Comparison of ENCODE assay signal across 16 cellular contexts in genomic region chr20:51389543-51389924, GRCh38.
DNase-seq lines count a peak whose midpoint lies in the region; ATAC-seq and TF ChIP-seq lines count a peak whose summit lies in the region.
"Had no signal": no experiment of that assay in that cellular context is flagged by ENCODE, and none has a peak within 500 bp of the region (broad histone marks: within the 10 kb centered on the region; RNA-seq: fewer than 3 reads in every experiment).

No MANE protein-coding gene starts in this region.

- no peak overlapping the region for H3K4me3 ChIP-seq in CD4-positive, alpha-beta memory T cell (ENCODE audit: low read length in 2 of 2)
- no peak overlapping the region for H3K4me3 ChIP-seq in trophoblast cell (ENCODE audit: low read depth, low read length)
- H3K4me3 ChIP-seq in adrenal gland, result no peak overlapping the region
- H3K4me3 ChIP-seq in WERI-Rb-1 (ENCODE audit: low read depth, low read length), result no peak overlapping the region
- H3K4me3 ChIP-seq: tibial artery had no signal

- H2BK12ac ChIP-seq in trophoblast cell (ENCODE audit: low read length), result peak overlapping the region; percentile 54

- peaks cover 0 to 2% (median 0%) of the 10 kb centered on the region in 8 donors for H3K9me3 Mint-ChIP-seq in CD4-positive, alpha-beta memory T cell
- no peaks in the 10 kb centered on the region for H3K9me3 Mint-ChIP-seq in IgD-negative memory B cell
- no peaks in the 10 kb centered on the region for H3K9me3 Mint-ChIP-seq in activated T-helper 2 cell treated with anti-CD3 and anti-CD28 coated beads, Interferon-gamma antibody, Interleukin-2, Interleukin-4, amounts not matched to agents 10 μg/mL and 5 μg/mL and 100 μg/mL, durations not matched to agents 14 hours and 24 hours and 36 hours
- H3K9me3 Mint-ChIP-seq: dendritic cell treated with granulocyte-macrophage colony-stimulating factor and Interleukin-4, amounts not matched to agents 40 ng/mL and 50 ng/mL, for 4 days; mesothelial cell of epicardium had no signal

- intact Hi-C loops in CD4-positive, alpha-beta memory T cell (cut with micrococcal nuclease), result loop anchor here (5.0 kb wide), 1 partner anchor 33 kb away; no protein-coding TSS in a partner anchor
- intact Hi-C loops in activated T-helper 2 cell treated with anti-CD3 and anti-CD28 coated beads, Interferon-gamma antibody, Interleukin-2, Interleukin-4, amounts not matched to agents 10 μg/mL and 5 μg/mL and 100 μg/mL, durations not matched to agents 14 hours and 24 hours and 36 hours (cut with micrococcal nuclease), result loop anchor here (5.0 kb wide), 1 partner anchor 33 kb away; no protein-coding TSS in a partner anchor
- intact Hi-C loops in adrenal gland (cut with DNase I), result loop anchor here in 1 of 2 donors (10.0 kb wide), 1 partner anchor 75 kb away; no protein-coding TSS in a partner anchor

- WGBS in trophoblast cell (ENCODE audit: extremely low coverage, insufficient coverage, insufficient read length), result no CpG with 5 or more reads among the region's 5 CpGs
- WGBS in adrenal gland, 4 donors, result 64 to 78% (median 71%) methylated on average over 4 to 5 of the region's 5 CpGs

- H3K4me1 ChIP-seq in CD4-positive, alpha-beta memory T cell (ENCODE audit: insufficient read depth, low read length), result peaks cover 62% of the 10 kb centered on the region
- H3K4me1 ChIP-seq in trophoblast cell (ENCODE audit: control insufficient read depth in 1 of 2, insufficient read depth in 2 of 2, low read length in 2 of 2), result no peaks in the 10 kb centered on the region
- H3K4me1 ChIP-seq in adrenal gland (replicated peaks in 1 of 2), result no peaks in the 10 kb centered on the region

- no peak overlapping the region for H2BK5ac ChIP-seq in trophoblast cell (ENCODE audit: low read depth, low read length, poor library complexity)

- peak overlapping the region; percentile 30 for H2BK120ac ChIP-seq in trophoblast cell (ENCODE audit: insufficient read depth, low read length, poor library complexity)

- H3K79me1 ChIP-seq in trophoblast cell (ENCODE audit: low read length), result peaks cover 6% of the 10 kb centered on the region

- H2AFZ ChIP-seq in trophoblast cell (ENCODE audit: insufficient read depth, low read length, poor library complexity), result no peak overlapping the region

- no peak overlapping the region for H4K12ac ChIP-seq in trophoblast cell (ENCODE audit: low read depth, low read length)

- no peaks in the 10 kb centered on the region for H3K9me3 ChIP-seq in CD4-positive, alpha-beta memory T cell (ENCODE audit: control insufficient read depth in 1 of 2, low read length in 2 of 2)
- H3K9me3 ChIP-seq in trophoblast cell (ENCODE audit: insufficient read depth, low read depth, low read length), result no peaks in the 10 kb centered on the region
- H3K9me3 ChIP-seq in adrenal gland (replicated peaks in 1 of 3), result no peaks in the 10 kb centered on the region
- H3K9me3 ChIP-seq in WERI-Rb-1 (ENCODE audit: severe bottlenecking), result no peaks in the 10 kb centered on the region
- H3K9me3 ChIP-seq: tibial artery had no signal

- no peak for DNase-seq in CD4-positive, alpha-beta memory T cell
- no peak for DNase-seq in activated T-helper 2 cell treated with anti-CD3 and anti-CD28 coated beads, Interferon-gamma antibody, Interleukin-2, Interleukin-4, amounts not matched to agents 10 μg/mL and 5 μg/mL and 100 μg/mL, durations not matched to agents 14 hours and 24 hours and 36 hours (ENCODE audit: low spot score)
- DNase-seq in trophoblast cell (no peak), substantia nigra (lab: John Stamatoyannopoulos, UW) (no peak), adrenal gland (no peak), WERI-Rb-1 (no peak)
- DNase-seq: activated gamma-delta T cell treated with Interleukin-2 at 50 U/mL for 16 hours; AML-193; NCI-H446 treated with DMSO at 0.1 percent for 48 hours; stimulated activated CD4-positive, alpha-beta T cell treated with anti-CD3 and anti-CD28 coated beads, Interleukin-4, amount 100 ng/mL, for 4 hours; SW 1271; tibial artery had no signal

- no peak for TF ChIP-seq POLR2A in adrenal gland (IDR thresholded peaks at IDR 0.05)

- no peak overlapping the region for H3K9ac ChIP-seq in trophoblast cell (ENCODE audit: low read length)

- no peak for TF ChIP-seq CTCF in adrenal gland (IDR thresholded peaks at IDR 0.05)
- TF ChIP-seq CTCF in WERI-Rb-1 (IDR thresholded peaks at IDR 0.05; ENCODE audit: low read depth, low read length), result no peak

- no peaks in the 10 kb centered on the region for H3K27me3 Mint-ChIP-seq in CD4-positive, alpha-beta memory T cell
- H3K27me3 Mint-ChIP-seq in IgD-negative memory B cell, result no peaks in the 10 kb centered on the region
- no peaks in the 10 kb centered on the region for H3K27me3 Mint-ChIP-seq in activated T-helper 2 cell treated with anti-CD3 and anti-CD28 coated beads, Interferon-gamma antibody, Interleukin-2, Interleukin-4, amounts not matched to agents 10 μg/mL and 5 μg/mL and 100 μg/mL, durations not matched to agents 14 hours and 24 hours and 36 hours (ENCODE audit: low read depth)

- peak overlapping the region in 6 of 7 donors; percentile 17 to 92 (median 79) for H3K27ac Mint-ChIP-seq in CD4-positive, alpha-beta memory T cell
- peak overlapping the region in 2 of 3 donors; percentile 39 to 44 for H3K27ac Mint-ChIP-seq in IgD-negative memory B cell
- H3K27ac Mint-ChIP-seq in activated T-helper 2 cell treated with anti-CD3 and anti-CD28 coated beads, Interferon-gamma antibody, Interleukin-2, Interleukin-4, amounts not matched to agents 10 μg/mL and 5 μg/mL and 100 μg/mL, durations not matched to agents 14 hours and 24 hours and 36 hours, result peak overlapping the region; percentile 44
- H3K27ac Mint-ChIP-seq: dendritic cell treated with granulocyte-macrophage colony-stimulating factor and Interleukin-4, amounts not matched to agents 40 ng/mL and 50 ng/mL, for 4 days; mesothelial cell of epicardium had no signal

- H3K4ac ChIP-seq in trophoblast cell (ENCODE audit: low read depth, low read length), result no peak overlapping the region

- peaks cover 32 to 73% (median 56%) of the 10 kb centered on the region in 4 donors for H3K4me1 Mint-ChIP-seq in CD4-positive, alpha-beta memory T cell
- peaks cover 17 to 28% (median 19%) of the 10 kb centered on the region in 3 donors for H3K4me1 Mint-ChIP-seq in IgD-negative memory B cell
- H3K4me1 Mint-ChIP-seq in activated T-helper 2 cell treated with anti-CD3 and anti-CD28 coated beads, Interferon-gamma antibody, Interleukin-2, Interleukin-4, amounts not matched to agents 10 μg/mL and 5 μg/mL and 100 μg/mL, durations not matched to agents 14 hours and 24 hours and 36 hours (ENCODE audit: low read depth), result peaks cover 59% of the 10 kb centered on the region

- peak overlapping the region; percentile 59 for H4K91ac ChIP-seq in trophoblast cell (ENCODE audit: low read depth, low read length)

- no peaks in the 10 kb centered on the region for H3K27me3 ChIP-seq in CD4-positive, alpha-beta memory T cell (ENCODE audit: insufficient read depth, low read length)
- no peaks in the 10 kb centered on the region for H3K27me3 ChIP-seq in trophoblast cell (ENCODE audit: insufficient read depth, low read length)
- H3K27me3 ChIP-seq in adrenal gland, result no peaks in the 10 kb centered on the region
- peaks cover 98% of the 10 kb centered on the region for H3K27me3 ChIP-seq in WERI-Rb-1 (ENCODE audit: insufficient read depth, low read depth, severe bottlenecking)
- H3K27me3 ChIP-seq: tibial artery had no signal

- no peak overlapping the region for H3K4me2 ChIP-seq in trophoblast cell (ENCODE audit: low read length)

- peaks cover 37 to 64% of the 10 kb centered on the region in 2 donors for H3K36me3 Mint-ChIP-seq in CD4-positive, alpha-beta memory T cell
- H3K36me3 Mint-ChIP-seq in IgD-negative memory B cell, result peaks cover 3% of the 10 kb centered on the region
- peaks cover 78% of the 10 kb centered on the region for H3K36me3 Mint-ChIP-seq in activated T-helper 2 cell treated with anti-CD3 and anti-CD28 coated beads, Interferon-gamma antibody, Interleukin-2, Interleukin-4, amounts not matched to agents 10 μg/mL and 5 μg/mL and 100 μg/mL, durations not matched to agents 14 hours and 24 hours and 36 hours (ENCODE audit: low read depth)

- CTCF ChIA-PET in CD4-positive, alpha-beta memory T cell (lab: Charles Lee; ENCODE audit: partially characterized antibody), result interaction anchor here (0.9 to 3.8 kb wide), 8 partner anchors 9 to 234 kb away, joined by 3 to 31 read pairs (median 4); no protein-coding TSS in a partner anchor

- POLR2A ChIA-PET in CD4-positive, alpha-beta memory T cell (lab: Charles Lee; ENCODE audit: partially characterized antibody), result interaction anchor here (0.7 to 5.6 kb wide), 3 partner anchors 11 to 152 kb away, joined by 3 to 43 read pairs (median 4); no protein-coding TSS in a partner anchor

- no peak overlapping the region for H4K8ac ChIP-seq in trophoblast cell (ENCODE audit: low read depth, low read length)

- no peaks in the 10 kb centered on the region for H3K79me2 ChIP-seq in trophoblast cell (ENCODE audit: control insufficient read depth, insufficient read depth, low read length, poor library complexity)

- peak overlapping the region in 1 of 8 donors; percentile 63 for H3K4me3 Mint-ChIP-seq in CD4-positive, alpha-beta memory T cell
- H3K4me3 Mint-ChIP-seq in IgD-negative memory B cell, result peak overlapping the region in 1 of 4 donors; percentile 23
- no peak overlapping the region for H3K4me3 Mint-ChIP-seq in activated T-helper 2 cell treated with anti-CD3 and anti-CD28 coated beads, Interferon-gamma antibody, Interleukin-2, Interleukin-4, amounts not matched to agents 10 μg/mL and 5 μg/mL and 100 μg/mL, durations not matched to agents 14 hours and 24 hours and 36 hours (ENCODE audit: low read depth)
- H3K4me3 Mint-ChIP-seq: dendritic cell treated with granulocyte-macrophage colony-stimulating factor and Interleukin-4, amounts not matched to agents 40 ng/mL and 50 ng/mL, for 4 days; mesothelial cell of epicardium had no signal

- no peak for ATAC-seq in HG02840 (IDR thresholded peaks at IDR 0.05; ENCODE audit: low FRiP score, unreplicated experiment)

- H3K18ac ChIP-seq in trophoblast cell (ENCODE audit: low read length), result no peak overlapping the region

- peak overlapping the region; percentile 57 for H3K14ac ChIP-seq in trophoblast cell (ENCODE audit: low read length)

- no peak overlapping the region for H3K27ac ChIP-seq in CD4-positive, alpha-beta memory T cell (ENCODE audit: low read depth, low read length)
- H3K27ac ChIP-seq in trophoblast cell (ENCODE audit: low read depth, low read length), result no peak overlapping the region
- no peak overlapping the region for H3K27ac ChIP-seq in substantia nigra (ENCODE audit: low read depth, low read length, poor library complexity, severe bottlenecking)
- no peak overlapping the region for H3K27ac ChIP-seq in adrenal gland
- H3K27ac ChIP-seq in WERI-Rb-1, result no peak overlapping the region
- H3K27ac ChIP-seq: tibial artery had no signal

- peak overlapping the region; percentile 75 for H2AK5ac ChIP-seq in trophoblast cell (ENCODE audit: low read length)

- peaks cover 21% of the 10 kb centered on the region for H3K36me3 ChIP-seq in CD4-positive, alpha-beta memory T cell (ENCODE audit: insufficient read depth, low read length)
- H3K36me3 ChIP-seq in trophoblast cell (ENCODE audit: control insufficient read depth in 1 of 2, insufficient read depth in 2 of 2, low read length in 2 of 2) (peaks cover 5 to 15% of the 10 kb centered on the region in 2 experiments), adrenal gland (replicated peaks in 1 of 2) (no peaks in the 10 kb centered on the region), WERI-Rb-1 (no peaks in the 10 kb centered on the region)
- H3K36me3 ChIP-seq: tibial artery had no signal

- H3K23ac ChIP-seq in trophoblast cell (ENCODE audit: low read length), result no peak overlapping the region
